Comparison of ENCODE assay signal across 8 cellular contexts in the genomic region with DNA sequence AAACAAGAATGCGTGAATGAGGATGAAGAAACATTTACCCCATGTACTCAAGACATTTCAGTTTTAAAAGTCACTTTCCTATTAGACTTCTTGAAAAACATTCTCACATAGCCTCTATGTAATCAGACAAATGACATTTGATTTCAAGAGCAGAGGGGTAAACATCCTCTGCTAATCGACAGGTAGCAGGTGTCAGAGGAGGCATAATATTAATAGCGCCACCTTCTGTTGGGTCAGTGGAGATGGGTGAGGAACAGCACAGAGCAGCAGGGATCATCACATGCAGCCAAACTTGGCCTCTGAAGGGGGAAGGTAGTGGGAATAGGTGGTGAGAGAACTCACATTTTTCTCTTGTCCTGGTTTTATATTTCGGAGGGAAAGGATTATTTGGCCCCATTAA. TPM values are rescaled to one million over a fixed set of nuclear protein-coding genes. Genes with fewer than 3 reads are reported as not detected.
DNase-seq lines count a peak whose midpoint lies in the region; ATAC-seq, FAIRE-seq and TF ChIP-seq lines count a peak whose summit lies in the region.

No MANE protein-coding gene starts in this region.

- peaks cover 26% of the 10 kb centered on the region for H3K36me3 Mint-ChIP-seq in activated CD4-positive, alpha-beta memory T cell treated with anti-CD3 and anti-CD28 coated beads for 36 hours

- H3K4me3 Mint-ChIP-seq in activated CD4-positive, alpha-beta memory T cell treated with anti-CD3 and anti-CD28 coated beads for 36 hours, result no peak overlapping the region

- H3K27ac ChIP-seq in HL-60 (replicated peaks) (no peak overlapping the region), right lobe of liver (no peak overlapping the region)

- H3K27me3 Mint-ChIP-seq in activated CD4-positive, alpha-beta memory T cell treated with anti-CD3 and anti-CD28 coated beads for 36 hours, result no peaks in the 10 kb centered on the region

- H3K4me3 ChIP-seq in HL-60 (replicated peaks; ENCODE audit: insufficient read depth, low read length) (no peak overlapping the region), right lobe of liver (no peak overlapping the region)

- H3K9me3 ChIP-seq in right lobe of liver, result no peaks in the 10 kb centered on the region

- peak overlapping the region; percentile 30 for H3K27ac Mint-ChIP-seq in activated CD4-positive, alpha-beta memory T cell treated with anti-CD3 and anti-CD28 coated beads for 36 hours

- DNase-seq in D721Med (ENCODE audit: insufficient read length, low spot score) (peak; percentile 24), HL-60 (ENCODE audit: low read depth in 1 of 2, low spot score in 1 of 2) (peak in 1 of 2 experiments; percentile 24), right lobe of liver (no peak), NCI-H524 treated with DMSO at 0.1 percent for 48 hours (lab: John Stamatoyannopoulos, UW) (no peak), mucosa of gallbladder (ENCODE audit: low spot score) (no peak)
- peak; percentile 34 for DNase-seq in activated CD4-positive, alpha-beta memory T cell treated with anti-CD3 and anti-CD28 coated beads for 36 hours

- 42% methylated on average over 4 of the region's 4 CpGs for WGBS in right lobe of liver (ENCODE audit: insufficient coverage, low coverage, low lambda C conversion rate, missing lambda C conversion rate)

- intact Hi-C loops in activated CD4-positive, alpha-beta memory T cell treated with anti-CD3 and anti-CD28 coated beads for 36 hours (cut with micrococcal nuclease), result loop anchor here (5.0 kb wide), 2 partner anchors 158 to 263 kb away; no protein-coding TSS in a partner anchor
- intact Hi-C loops in right lobe of liver (cut with DNase I), result no loop called here

- POLR2A ChIA-PET in activated CD4-positive, alpha-beta memory T cell treated with anti-CD3 and anti-CD28 coated beads for 36 hours (lab: Charles Lee), result no interaction called here

- H3K36me3 ChIP-seq in right lobe of liver, result peaks cover 0 to 19% (median under 1%) of the 10 kb centered on the region in 4 donors

- FAIRE-seq in D721Med (lab: Jason Lieb, UNC), result no peak

- TF ChIP-seq CTCF in D721Med (IDR thresholded peaks at IDR 0.05; ENCODE audit: insufficient read depth, missing control alignments), result peak; percentile 29
- TF ChIP-seq CTCF in HL-60 (IDR thresholded peaks at IDR 0.05; ENCODE audit: insufficient read depth, low read length), result peak; percentile 21
- peak in 3 of 4 donors; percentile 38 to 46 (median 44) for TF ChIP-seq CTCF in right lobe of liver (IDR thresholded peaks at IDR 0.05)

- no peaks in the 10 kb centered on the region for H3K9me3 Mint-ChIP-seq in activated CD4-positive, alpha-beta memory T cell treated with anti-CD3 and anti-CD28 coated beads for 36 hours

- peaks cover 19% of the 10 kb centered on the region for H3K4me1 Mint-ChIP-seq in activated CD4-positive, alpha-beta memory T cell treated with anti-CD3 and anti-CD28 coated beads for 36 hours (ENCODE audit: low read depth)

- CTCF ChIA-PET in activated CD4-positive, alpha-beta memory T cell treated with anti-CD3 and anti-CD28 coated beads for 36 hours (lab: Charles Lee), result interaction anchor here (1.0 to 1.1 kb wide), 2 partner anchors 22 to 71 kb away, joined by 5 to 7 read pairs; no protein-coding TSS in a partner anchor

- peak in 3 of 4 donors; percentile 11 to 37 (median 33) for ATAC-seq in right lobe of liver
- ATAC-seq in HG02885 (IDR thresholded peaks at IDR 0.05; ENCODE audit: poor library complexity, unreplicated experiment), result no peak
- no peak for ATAC-seq in HG02970 (IDR thresholded peaks at IDR 0.05; ENCODE audit: low FRiP score, unreplicated experiment)

- H3K27me3 ChIP-seq in HL-60 (ENCODE audit: insufficient read depth, poor library complexity, severe bottlenecking) (no peaks in the 10 kb centered on the region), right lobe of liver (no peaks in the 10 kb centered on the region)

- no peak for TF ChIP-seq POLR2A in right lobe of liver (IDR thresholded peaks at IDR 0.05)

- H3K4me1 ChIP-seq in right lobe of liver, result peaks cover 0 to 15% (median 0%) of the 10 kb centered on the region in 4 donors

RNA-seq across cellular contexts. Expression of a gene that starts 3.3 kb away (rescaled TPM):
- 1 to 10 TPM; 7.4 to 8.0 TPM for total RNA-seq in activated CD4-positive, alpha-beta memory T cell treated with anti-CD3 and anti-CD28 coated beads for 36 hours
- 1 to 10 TPM in 3 of 6 experiments, under 1 TPM in 3; 0.75 to 1.5 (median 1.0) TPM for total RNA-seq in right lobe of liver
- 7.5 TPM for total RNA-seq in mucosa of gallbladder

RNA-seq across cellular contexts. Expression of a gene that starts 9.0 kb away (rescaled TPM):
- total RNA-seq in activated CD4-positive, alpha-beta memory T cell treated with anti-CD3 and anti-CD28 coated beads for 36 hours, result 10 to 100 TPM; 28.6 to 33.5 TPM
- total RNA-seq in right lobe of liver (1 to 10 TPM; 3.3 to 7.8 (median 5.5) TPM), mucosa of gallbladder (14.4 TPM)

Comparison
In these comparisons a context has a peak if more than half of its experiments do, and no peak if none do; other contexts are left out.
1. DNase-seq: peak in D721Med (single experiment) and activated CD4-positive, alpha-beta memory T cell treated with anti-CD3 and anti-CD28 coated beads for 36 hours (single experiment); none in right lobe of liver (0 of 3), NCI-H524 treated with DMSO at 0.1 percent for 48 hours (single experiment) and mucosa of gallbladder (single experiment).
2. ATAC-seq: peak in right lobe of liver (3 of 4); none in HG02885 (single experiment) and HG02970 (single experiment).
3. Peak in every context shown above with its lines, with median percentiles within 50 percentile points of each other: CTCF ChIP-seq.